14 cellular contexts compared by ENCODE assay signal in genomic region chr1:108051625-108052382, GRCh38.
DNase-seq lines count a peak whose midpoint lies in the region; ATAC-seq and TF ChIP-seq lines count a peak whose summit lies in the region.
"Had no signal": no experiment of that assay in that cellular context is flagged by ENCODE, and none has a peak within 500 bp of the region (broad histone marks: within the 10 kb centered on the region; RNA-seq: fewer than 3 reads in every experiment).

No MANE protein-coding gene starts in this region.

- H3K4me3 ChIP-seq in left lung (peak overlapping the region in 1 of 2 donors; percentile 2), upper lobe of left lung (peak overlapping the region in 1 of 4 donors; percentile 24)
- H3K4me3 ChIP-seq: MG63 had no signal

- no peak for DNase-seq in activated naive CD4-positive, alpha-beta T cell treated with anti-CD3 and anti-CD28 coated beads, Interleukin-2, amount 50 U/mL, for 72 hours (ENCODE audit: low spot score in 2 of 2)
- DNase-seq in activated naive CD4-positive, alpha-beta T cell treated with anti-CD3 and anti-CD28 coated beads, Interleukin-2, amount 10 ng/mL, durations not matched to agents 7 days and 5 days, result no peak
- DNase-seq in NCI-H2227 treated with DMSO at 0.1 percent for 48 hours (lab: John Stamatoyannopoulos, UW), result peak; percentile 28
- no peak for DNase-seq in left lung
- no peak for DNase-seq in upper lobe of left lung
- no peak for DNase-seq in T-helper 2 cell
- DNase-seq in NCI-H1092 treated with DMSO at 0.1 percent for 48 hours (lab: John Stamatoyannopoulos, UW), result no peak
- DNase-seq: ACHN; GF-D8; MG63; stimulated activated CD4-positive, alpha-beta T cell treated with anti-CD3 and anti-CD28 coated beads, Interleukin-12 subunit alpha, Interleukin-12 subunit beta, amount 100 ng/mL, for 4 hours had no signal

- intact Hi-C loops in left lung (cut with DNase I), result no loop called here

- H3K9me3 Mint-ChIP-seq in activated naive CD4-positive, alpha-beta T cell treated with anti-CD3 and anti-CD28 coated beads, Interleukin-2, amount 50 U/mL, for 72 hours, result peaks cover 0 to 5% of the 10 kb centered on the region in 2 donors
- peaks cover 2% of the 10 kb centered on the region for H3K9me3 Mint-ChIP-seq in activated naive CD4-positive, alpha-beta T cell treated with anti-CD3 and anti-CD28 coated beads, Interleukin-2, amount 10 ng/mL, durations not matched to agents 7 days and 5 days
- H3K9me3 Mint-ChIP-seq: T-helper 1 cell treated with Interleukin-12 subunit alpha and Interleukin-12 subunit beta and Interleukin-4 antibody, amounts not matched to agents 30 μg/mL and 1 μg/mL, for 36 hours had no signal

- no peaks in the 10 kb centered on the region for H3K27me3 ChIP-seq in left lung
- no peaks in the 10 kb centered on the region for H3K27me3 ChIP-seq in upper lobe of left lung
- H3K27me3 ChIP-seq: heart left ventricle, MG63 had no signal

- TF ChIP-seq POLR2A in upper lobe of left lung (IDR thresholded peaks at IDR 0.05), result no peak

- ATAC-seq in activated naive CD4-positive, alpha-beta T cell treated with anti-CD3 and anti-CD28 coated beads, Interleukin-2, amount 50 U/mL, for 72 hours, result peak; percentile 14 to 19
- ATAC-seq in left lung (peak; percentile 34), upper lobe of left lung (ENCODE audit: low FRiP score in 2 of 2) (no peak), GM21825 (IDR thresholded peaks at IDR 0.05; ENCODE audit: unreplicated experiment) (no peak)

- TF ChIP-seq EP300 in upper lobe of left lung (IDR thresholded peaks at IDR 0.05), result no peak

- H3K27ac Mint-ChIP-seq in activated naive CD4-positive, alpha-beta T cell treated with anti-CD3 and anti-CD28 coated beads, Interleukin-2, amount 50 U/mL, for 72 hours, result no peak overlapping the region
- H3K27ac Mint-ChIP-seq in activated naive CD4-positive, alpha-beta T cell treated with anti-CD3 and anti-CD28 coated beads, Interleukin-2, amount 10 ng/mL, durations not matched to agents 7 days and 5 days, result no peak overlapping the region
- H3K27ac Mint-ChIP-seq: T-helper 1 cell treated with Interleukin-12 subunit alpha and Interleukin-12 subunit beta and Interleukin-4 antibody, amounts not matched to agents 30 μg/mL and 1 μg/mL, for 36 hours had no signal

- no peaks in the 10 kb centered on the region for H3K4me1 Mint-ChIP-seq in activated naive CD4-positive, alpha-beta T cell treated with anti-CD3 and anti-CD28 coated beads, Interleukin-2, amount 10 ng/mL, durations not matched to agents 7 days and 5 days

- H3K4me1 ChIP-seq in left lung, result peaks cover 14 to 76% of the 10 kb centered on the region in 2 donors
- H3K4me1 ChIP-seq in upper lobe of left lung, result peaks cover 16 to 48% (median 34%) of the 10 kb centered on the region in 4 donors

- no peak for TF ChIP-seq CTCF in left lung (IDR thresholded peaks at IDR 0.05)
- TF ChIP-seq CTCF in upper lobe of left lung (IDR thresholded peaks at IDR 0.05), result no peak

- H3K9me3 ChIP-seq in left lung (no peaks in the 10 kb centered on the region), upper lobe of left lung (no peaks in the 10 kb centered on the region)

- H3K36me3 ChIP-seq in left lung (no peaks in the 10 kb centered on the region), upper lobe of left lung (no peaks in the 10 kb centered on the region)
- H3K36me3 ChIP-seq: heart left ventricle, MG63 had no signal

- H3K27me3 Mint-ChIP-seq in activated naive CD4-positive, alpha-beta T cell treated with anti-CD3 and anti-CD28 coated beads, Interleukin-2, amount 10 ng/mL, durations not matched to agents 7 days and 5 days, result peaks cover 3% of the 10 kb centered on the region

- H3K27ac ChIP-seq in left lung (peak overlapping the region; percentile 15 to 82), upper lobe of left lung (peak overlapping the region in 3 of 4 donors; percentile 36 to 76 (median 58))

- no peaks in the 10 kb centered on the region for H3K36me3 Mint-ChIP-seq in activated naive CD4-positive, alpha-beta T cell treated with anti-CD3 and anti-CD28 coated beads, Interleukin-2, amount 50 U/mL, for 72 hours
- no peaks in the 10 kb centered on the region for H3K36me3 Mint-ChIP-seq in activated naive CD4-positive, alpha-beta T cell treated with anti-CD3 and anti-CD28 coated beads, Interleukin-2, amount 10 ng/mL, durations not matched to agents 7 days and 5 days

- CTCF ChIA-PET in activated naive CD4-positive, alpha-beta T cell treated with anti-CD3 and anti-CD28 coated beads, Interleukin-2, amount 10 ng/mL, durations not matched to agents 7 days and 5 days (lab: Charles Lee), result interaction anchor here (0.6 to 1.7 kb wide), 2 partner anchors 28 to 73 kb away, joined by 3 to 4 read pairs; no protein-coding TSS in a partner anchor

- H3K4me3 Mint-ChIP-seq in activated naive CD4-positive, alpha-beta T cell treated with anti-CD3 and anti-CD28 coated beads, Interleukin-2, amount 10 ng/mL, durations not matched to agents 7 days and 5 days, result no peak overlapping the region
- H3K4me3 Mint-ChIP-seq: T-helper 1 cell treated with Interleukin-12 subunit alpha and Interleukin-12 subunit beta and Interleukin-4 antibody, amounts not matched to agents 30 μg/mL and 1 μg/mL, for 36 hours had no signal

- WGBS in upper lobe of left lung, 2 donors, result 38 to 44% methylated on average over 8 of the region's 8 CpGs

Comparison
In these comparisons a context has a peak if more than half of its experiments do, and no peak if none do; other contexts are left out.
1. ATAC-seq: peak in activated naive CD4-positive, alpha-beta T cell treated with anti-CD3 and anti-CD28 coated beads, Interleukin-2, amount 50 U/mL, for 72 hours (2 of 2) and left lung (single experiment); none in upper lobe of left lung (0 of 2) and GM21825 (single experiment).